23 cellular contexts compared by ENCODE assay signal in genomic region chr3:66430876-66431275, GRCh38.
DNase-seq lines count a peak whose midpoint lies in the region; ATAC-seq and TF ChIP-seq lines count a peak whose summit lies in the region.
"Had no signal": no experiment of that assay in that cellular context is flagged by ENCODE, and none has a peak within 500 bp of the region (broad histone marks: within the 10 kb centered on the region; RNA-seq: fewer than 3 reads in every experiment).

No MANE protein-coding gene starts in this region.

- H3K4me1 ChIP-seq in left ventricle myocardium inferior (peaks cover 90% of the 10 kb centered on the region), endodermal cell (ENCODE audit: control insufficient read depth, insufficient read depth, low read length) (peaks cover 1% of the 10 kb centered on the region), uterus (peaks cover 2 to 19% of the 10 kb centered on the region in 2 donors)

- CTCF ChIA-PET in activated CD8-positive, alpha-beta T cell treated with anti-CD3 and anti-CD28 coated beads, Interleukin-2, amount 10 ng/mL, durations not matched to agents 7 days and 5 days (lab: Charles Lee): no interaction called here

- peaks cover 11% of the 10 kb centered on the region for H3K36me3 Mint-ChIP-seq in endodermal cell (ENCODE audit: low read depth)
- H3K36me3 Mint-ChIP-seq in osteocyte (ENCODE audit: unreplicated experiment): peaks cover 12% of the 10 kb centered on the region
- peaks cover 4% of the 10 kb centered on the region for H3K36me3 Mint-ChIP-seq in activated CD8-positive, alpha-beta T cell treated with anti-CD3 and anti-CD28 coated beads, Interleukin-2, amount 10 ng/mL, durations not matched to agents 7 days and 5 days (ENCODE audit: low read depth)

- H3K27me3 Mint-ChIP-seq in endodermal cell (ENCODE audit: insufficient read depth) (no peaks in the 10 kb centered on the region), osteocyte (ENCODE audit: unreplicated experiment) (no peaks in the 10 kb centered on the region)
- no peaks in the 10 kb centered on the region for H3K27me3 Mint-ChIP-seq in activated CD8-positive, alpha-beta T cell treated with anti-CD3 and anti-CD28 coated beads, Interleukin-2, amount 10 ng/mL, durations not matched to agents 7 days and 5 days (ENCODE audit: low read depth)
- H3K27me3 Mint-ChIP-seq: activated CD4-positive, alpha-beta T cell treated with anti-CD3 and anti-CD28 coated beads, Interleukin-2, amount 10 ng/mL, durations not matched to agents 7 days and 5 days had no signal

- TF ChIP-seq CTCF in left ventricle myocardium inferior (IDR thresholded peaks at IDR 0.05; ENCODE audit: borderline replicate concordance) (no peak), endodermal cell (conservative IDR thresholded peaks at IDR 0.05) (no peak), osteocyte (IDR thresholded peaks at IDR 0.05) (no peak), uterus (IDR thresholded peaks at IDR 0.05) (no peak)

- H3K27ac Mint-ChIP-seq in endodermal cell (no peak overlapping the region), osteocyte (ENCODE audit: unreplicated experiment) (peak overlapping the region; percentile 49)
- H3K27ac Mint-ChIP-seq in activated CD8-positive, alpha-beta T cell treated with anti-CD3 and anti-CD28 coated beads, Interleukin-2, amount 10 ng/mL, durations not matched to agents 7 days and 5 days: no peak overlapping the region
- H3K27ac Mint-ChIP-seq: activated CD4-positive, alpha-beta T cell treated with anti-CD3 and anti-CD28 coated beads, Interleukin-2, amount 10 ng/mL, durations not matched to agents 7 days and 5 days had no signal

- H3K9me3 Mint-ChIP-seq in endodermal cell (no peaks in the 10 kb centered on the region), osteocyte (ENCODE audit: unreplicated experiment) (no peaks in the 10 kb centered on the region)
- H3K9me3 Mint-ChIP-seq in activated CD8-positive, alpha-beta T cell treated with anti-CD3 and anti-CD28 coated beads, Interleukin-2, amount 10 ng/mL, durations not matched to agents 7 days and 5 days (ENCODE audit: insufficient read depth): no peaks in the 10 kb centered on the region
- H3K9me3 Mint-ChIP-seq: activated CD4-positive, alpha-beta T cell treated with anti-CD3 and anti-CD28 coated beads, Interleukin-2, amount 10 ng/mL, durations not matched to agents 7 days and 5 days had no signal

- no peaks in the 10 kb centered on the region for H3K36me3 ChIP-seq in left ventricle myocardium inferior
- H3K36me3 ChIP-seq in endodermal cell (ENCODE audit: control insufficient read depth, insufficient read depth, low read length): peaks cover 39% of the 10 kb centered on the region
- H3K36me3 ChIP-seq in uterus: no peaks in the 10 kb centered on the region
- H3K36me3 ChIP-seq: Peyer's patch, SJSA1, thoracic aorta had no signal

- H3K4me1 Mint-ChIP-seq in endodermal cell: peaks cover 47% of the 10 kb centered on the region
- H3K4me1 Mint-ChIP-seq in osteocyte (ENCODE audit: unreplicated experiment): peaks cover 71% of the 10 kb centered on the region
- peaks cover 12% of the 10 kb centered on the region for H3K4me1 Mint-ChIP-seq in activated CD8-positive, alpha-beta T cell treated with anti-CD3 and anti-CD28 coated beads, Interleukin-2, amount 10 ng/mL, durations not matched to agents 7 days and 5 days (ENCODE audit: low read depth)

- no peak for DNase-seq in left ventricle myocardium inferior
- no peak for DNase-seq in left cardiac atrium
- DNase-seq in endodermal cell: no peak
- DNase-seq in osteocyte (ENCODE audit: extremely low spot score, unreplicated experiment): no peak
- DNase-seq in uterus: no peak
- no peak for DNase-seq in Kasumi-1 (lab: John Stamatoyannopoulos, UW)
- DNase-seq in activated CD8-positive, alpha-beta T cell treated with anti-CD3 and anti-CD28 coated beads, Interleukin-2, amount 10 ng/mL, durations not matched to agents 7 days and 5 days: no peak
- DNase-seq in foreskin melanocyte: no peak
- DNase-seq: activated CD4-positive, alpha-beta T cell treated with anti-CD3 and anti-CD28 coated beads, Interleukin-2, amount 10 ng/mL, durations not matched to agents 7 days and 5 days; activated CD8-positive, alpha-beta memory T cell treated with anti-CD3 and anti-CD28 coated beads, Interleukin-2, amount 50 U/mL, for 4 hours; activated naive CD4-positive, alpha-beta T cell; amygdala; C1 segment of cervical spinal cord; effector CD8-positive, alpha-beta T cell; midbrain; MV-4-11; NCI-H187 treated with DMSO at 0.1 percent for 48 hours; NCI-H345; Peyer's patch had no signal

- H3K9ac ChIP-seq in endodermal cell (ENCODE audit: extremely low read depth, low read length, poor library complexity, severe bottlenecking): no peak overlapping the region

- H3K9me3 ChIP-seq in left ventricle myocardium inferior (replicated peaks) (no peaks in the 10 kb centered on the region), endodermal cell (ENCODE audit: control insufficient read depth, low read length) (no peaks in the 10 kb centered on the region), uterus (no peaks in the 10 kb centered on the region)
- H3K9me3 ChIP-seq: Peyer's patch, SJSA1, thoracic aorta had no signal

- POLR2A ChIA-PET in activated CD8-positive, alpha-beta T cell treated with anti-CD3 and anti-CD28 coated beads, Interleukin-2, amount 10 ng/mL, durations not matched to agents 7 days and 5 days (lab: Charles Lee): no interaction called here

- 94% methylated on average over 5 to 8 of the region's 8 CpGs for WGBS in endodermal cell (ENCODE audit: insufficient coverage in 1 of 2, insufficient read length in 1 of 2), 2 experiments

- ATAC-seq in left cardiac atrium: no peak
- no peak for ATAC-seq in activated CD8-positive, alpha-beta T cell treated with anti-CD3 and anti-CD28 coated beads, Interleukin-2, amount 10 ng/mL, durations not matched to agents 7 days and 5 days
- ATAC-seq: K562, left lobe of liver had no signal

- intact Hi-C loops in left ventricle myocardium inferior (cut with micrococcal nuclease): no loop called here
- intact Hi-C loops in left cardiac atrium (cut with DNase I): no loop called here
- intact Hi-C loops in uterus (cut with DNase I; ENCODE audit: low total_unique reads): no loop called here

- no peak for TF ChIP-seq POLR2A in uterus (IDR thresholded peaks at IDR 0.05)

- H3K4me3 Mint-ChIP-seq in endodermal cell: no peak overlapping the region
- no peak overlapping the region for H3K4me3 Mint-ChIP-seq in osteocyte (ENCODE audit: unreplicated experiment)
- H3K4me3 Mint-ChIP-seq in activated CD8-positive, alpha-beta T cell treated with anti-CD3 and anti-CD28 coated beads, Interleukin-2, amount 10 ng/mL, durations not matched to agents 7 days and 5 days: no peak overlapping the region
- H3K4me3 Mint-ChIP-seq: activated CD4-positive, alpha-beta T cell treated with anti-CD3 and anti-CD28 coated beads, Interleukin-2, amount 10 ng/mL, durations not matched to agents 7 days and 5 days had no signal

- H3K4me3 ChIP-seq in left ventricle myocardium inferior: no peak overlapping the region
- H3K4me3 ChIP-seq in endodermal cell (ENCODE audit: low read length): no peak overlapping the region
- no peak overlapping the region for H3K4me3 ChIP-seq in uterus
- H3K4me3 ChIP-seq: K562, Peyer's patch, SJSA1, thoracic aorta had no signal

- H3K27ac ChIP-seq in left ventricle myocardium inferior (replicated peaks) (peak overlapping the region; percentile 61), endodermal cell (ENCODE audit: low read depth, low read length) (peak overlapping the region; percentile 40), uterus (peak overlapping the region; percentile 24 to 76)
- H3K27ac ChIP-seq: Peyer's patch, SJSA1, thoracic aorta had no signal

- no peaks in the 10 kb centered on the region for H3K27me3 ChIP-seq in left ventricle myocardium inferior (ENCODE audit: low read depth)
- no peaks in the 10 kb centered on the region for H3K27me3 ChIP-seq in endodermal cell (ENCODE audit: control insufficient read depth, insufficient read depth, low read length, poor library complexity, severe bottlenecking)
- no peaks in the 10 kb centered on the region for H3K27me3 ChIP-seq in uterus
- H3K27me3 ChIP-seq: Peyer's patch, SJSA1 had no signal
